12 cellular contexts compared by ENCODE assay signal in genomic region chr14:105013150-105013787, GRCh38. TPM values are rescaled to one million over a fixed set of nuclear protein-coding genes. Genes with fewer than 3 reads are reported as not detected.
DNase-seq lines count a peak whose midpoint lies in the region; ATAC-seq, FAIRE-seq and TF ChIP-seq lines count a peak whose summit lies in the region.
"Had no signal": no experiment of that assay in that cellular context is flagged by ENCODE, and none has a peak within 500 bp of the region (broad histone marks: within the 10 kb centered on the region; RNA-seq: fewer than 3 reads in every experiment).

No MANE protein-coding gene starts in this region.

- no peaks in the 10 kb centered on the region for H3K27me3 ChIP-seq in bronchial epithelial cell (ENCODE audit: control insufficient read depth, insufficient read depth, low read length)
- H3K27me3 ChIP-seq: esophagus muscularis mucosa had no signal

- H3K27me3 Mint-ChIP-seq in nephron (ENCODE audit: low read depth): no peaks in the 10 kb centered on the region

- peaks cover 15% of the 10 kb centered on the region for H3K36me3 ChIP-seq in bronchial epithelial cell (ENCODE audit: control insufficient read depth, insufficient read depth, low read length)

- DNase-seq in COLO668 (lab: John Stamatoyannopoulos, UW; ENCODE audit: unreplicated experiment) (peak; percentile 30), LNCaP clone FGC (ENCODE audit: low read depth) (no peak), bronchial epithelial cell (ENCODE audit: low read depth) (peak; percentile 17), NOMO-1 treated with dmso at 0.1 percent for 144 hours (lab: John Stamatoyannopoulos, UW; ENCODE audit: unreplicated experiment) (no peak), foreskin melanocyte (no peak)
- DNase-seq: activated naive CD4-positive, alpha-beta T cell treated with anti-CD3 and anti-CD28 coated beads for 36 hours; NCI-H146 had no signal

- no peak for FAIRE-seq in bronchial epithelial cell (lab: Jason Lieb, UNC)

- H3K9me3 Mint-ChIP-seq in nephron: no peaks in the 10 kb centered on the region
- H3K9me3 Mint-ChIP-seq: activated naive CD4-positive, alpha-beta T cell treated with anti-CD3 and anti-CD28 coated beads for 36 hours; T-helper 1 cell treated with Interleukin-12 subunit alpha and Interleukin-12 subunit beta and Interleukin-4 antibody, amounts not matched to agents 30 μg/mL and 1 μg/mL, for 36 hours had no signal

- TF ChIP-seq CTCF in LNCaP clone FGC (IDR thresholded peaks at IDR 0.05; ENCODE audit: control insufficient read depth, extremely low read depth, insufficient read depth) (0 out of 2 replicates have a peak, but pooled peaks have one; percentile 16), bronchial epithelial cell (IDR thresholded peaks at IDR 0.05; ENCODE audit: insufficient read depth, low read length, severe bottlenecking) (peak; percentile 21), nephron (IDR thresholded peaks at IDR 0.05; ENCODE audit: unreplicated experiment in 3 of 3) (peak in 1 of 3 experiments; percentile 18)

- peaks cover 65% of the 10 kb centered on the region for H3K4me1 Mint-ChIP-seq in nephron

- H3K4me3 ChIP-seq in LNCaP clone FGC (ENCODE audit: low read depth, low read length) (no peak overlapping the region), bronchial epithelial cell (ENCODE audit: low read depth, low read length) (no peak overlapping the region)
- H3K4me3 ChIP-seq: esophagus muscularis mucosa had no signal

- H3K36me3 Mint-ChIP-seq in nephron (ENCODE audit: low read depth): peaks cover 9% of the 10 kb centered on the region

- peak overlapping the region in 1 of 3 experiments; percentile 30 for H3K4me3 Mint-ChIP-seq in nephron
- H3K4me3 Mint-ChIP-seq: activated naive CD4-positive, alpha-beta T cell treated with anti-CD3 and anti-CD28 coated beads for 36 hours; T-helper 1 cell treated with Interleukin-12 subunit alpha and Interleukin-12 subunit beta and Interleukin-4 antibody, amounts not matched to agents 30 μg/mL and 1 μg/mL, for 36 hours had no signal

- peak overlapping the region; percentile 25 to 68 (median 34) for H3K27ac Mint-ChIP-seq in nephron
- H3K27ac Mint-ChIP-seq: activated naive CD4-positive, alpha-beta T cell treated with anti-CD3 and anti-CD28 coated beads for 36 hours; T-helper 1 cell treated with Interleukin-12 subunit alpha and Interleukin-12 subunit beta and Interleukin-4 antibody, amounts not matched to agents 30 μg/mL and 1 μg/mL, for 36 hours had no signal

- ATAC-seq in GM19397 (IDR thresholded peaks at IDR 0.05; ENCODE audit: unreplicated experiment) (no peak), GM21529 (IDR thresholded peaks at IDR 0.05; ENCODE audit: unreplicated experiment) (no peak)

RNA-seq across cellular contexts. Expression of gene CDCA4, which starts 7.6 kb away (rescaled TPM):
- total RNA-seq in bronchial epithelial cell: 35.5 and 50.8 TPM in 2 replicates

RNA-seq across cellular contexts. Expression of gene CLBA1, which starts 27.7 kb away (rescaled TPM):
- total RNA-seq in bronchial epithelial cell: 8.4 and 14.1 TPM in 2 replicates

RNA-seq across cellular contexts. Expression of gene AHNAK2, which starts 35.1 kb away (rescaled TPM):
- total RNA-seq in bronchial epithelial cell: 367 and 620 TPM in 2 replicates

RNA-seq across cellular contexts. Expression of gene GPR132, which starts 52.0 kb away (rescaled TPM):
- total RNA-seq in bronchial epithelial cell: 0.13 TPM in 1 of 2 replicates, not detected in the other

Comparison
In these comparisons a context has a peak if more than half of its experiments do, and no peak if none do; other contexts are left out.
1. DNase-seq: peak in COLO668 (single experiment) and bronchial epithelial cell (single experiment); none in LNCaP clone FGC (single experiment), NOMO-1 treated with dmso at 0.1 percent for 144 hours (single experiment) and foreskin melanocyte (single experiment).